In genomic region chr3:122066331-122067213, GRCh38 we compare ENCODE assay signal across 12 cellular contexts. TPM values are rescaled to one million over a fixed set of nuclear protein-coding genes. Genes with fewer than 3 reads are reported as not detected.
DNase-seq lines count a peak whose midpoint lies in the region; ATAC-seq and TF ChIP-seq lines count a peak whose summit lies in the region.
"Had no signal": no experiment of that assay in that cellular context is flagged by ENCODE, and none has a peak within 500 bp of the region (broad histone marks: within the 10 kb centered on the region; RNA-seq: fewer than 3 reads in every experiment).

No MANE protein-coding gene starts in this region.

- peaks cover 12% of the 10 kb centered on the region for H3K4me1 ChIP-seq in GM23338 (ENCODE audit: insufficient read depth)
- H3K4me1 ChIP-seq in testis = no peaks in the 10 kb centered on the region
- H3K4me1 ChIP-seq: SJSA1 had no signal

- H3K4me3 ChIP-seq in GM23338 (no peak overlapping the region), testis (no peak overlapping the region)
- H3K4me3 ChIP-seq: SJSA1 had no signal

- peaks cover 5% of the 10 kb centered on the region; the same call in 1 of the 2 replicates for H3K9me2 ChIP-seq in GM23338 (ENCODE audit: insufficient read depth)

- intact Hi-C loops in activated CD8-positive, alpha-beta T cell treated with anti-CD3 and anti-CD28 coated beads for 36 hours (cut with micrococcal nuclease) = no loop called here
- intact Hi-C loops in testis (cut with DNase I; ENCODE audit: low total_unique reads) = no loop called here

- no peaks in the 10 kb centered on the region for H3F3A ChIP-seq in GM23338 (replicated peaks; ENCODE audit: low read depth)

- no peaks in the 10 kb centered on the region for H3K9me3 Mint-ChIP-seq in activated CD8-positive, alpha-beta T cell treated with anti-CD3 and anti-CD28 coated beads, Interleukin-2, amount 10 ng/mL, durations not matched to agents 7 days and 5 days (ENCODE audit: insufficient read depth)
- H3K9me3 Mint-ChIP-seq in activated CD8-positive, alpha-beta T cell treated with anti-CD3 and anti-CD28 coated beads for 36 hours = no peaks in the 10 kb centered on the region
- no peaks in the 10 kb centered on the region for H3K9me3 Mint-ChIP-seq in GM23338
- H3K9me3 Mint-ChIP-seq in neural crest cell = no peaks in the 10 kb centered on the region

- peak overlapping the region; percentile 27 for H3K27ac Mint-ChIP-seq in activated CD8-positive, alpha-beta T cell treated with anti-CD3 and anti-CD28 coated beads, Interleukin-2, amount 10 ng/mL, durations not matched to agents 7 days and 5 days
- H3K27ac Mint-ChIP-seq in activated CD8-positive, alpha-beta T cell treated with anti-CD3 and anti-CD28 coated beads for 36 hours = no peak overlapping the region
- no peak overlapping the region for H3K27ac Mint-ChIP-seq in GM23338
- peak overlapping the region; percentile 22 for H3K27ac Mint-ChIP-seq in neural crest cell (ENCODE audit: unreplicated experiment)

- no peaks in the 10 kb centered on the region for H3K36me3 Mint-ChIP-seq in activated CD8-positive, alpha-beta T cell treated with anti-CD3 and anti-CD28 coated beads, Interleukin-2, amount 10 ng/mL, durations not matched to agents 7 days and 5 days (ENCODE audit: low read depth)
- H3K36me3 Mint-ChIP-seq in activated CD8-positive, alpha-beta T cell treated with anti-CD3 and anti-CD28 coated beads for 36 hours (ENCODE audit: low read depth) = no peaks in the 10 kb centered on the region
- no peaks in the 10 kb centered on the region for H3K36me3 Mint-ChIP-seq in GM23338 (ENCODE audit: low read depth)
- H3K36me3 Mint-ChIP-seq in neural crest cell (ENCODE audit: low read depth) = no peaks in the 10 kb centered on the region

- no peaks in the 10 kb centered on the region for H3K79me2 ChIP-seq in GM23338 (replicated peaks; ENCODE audit: insufficient read depth)

- no peak for TF ChIP-seq CTCF in activated CD8-positive, alpha-beta T cell treated with anti-CD3 and anti-CD28 coated beads for 36 hours (IDR thresholded peaks at IDR 0.05)
- TF ChIP-seq CTCF in GM23338 (conservative IDR thresholded peaks at IDR 0.05; ENCODE audit: low read depth in 2 of 2) = no peak
- TF ChIP-seq CTCF in neural crest cell (conservative IDR thresholded peaks at IDR 0.05) = no peak
- TF ChIP-seq CTCF in testis (IDR thresholded peaks at IDR 0.05) = no peak

- WGBS in testis, 2 donors = 59 to 74% methylated on average over 6 of the region's 6 CpGs

- H3K27me3 ChIP-seq in GM23338 (ENCODE audit: insufficient read depth) (no peaks in the 10 kb centered on the region), testis (no peaks in the 10 kb centered on the region)
- H3K27me3 ChIP-seq: SJSA1 had no signal

- 0 out of 2 replicates have a peak overlapping the region, but pooled peaks have one; percentile 15 for H3K4me2 ChIP-seq in GM23338

- H4K20me1 ChIP-seq in GM23338 (replicated peaks; ENCODE audit: insufficient read depth) = no peaks in the 10 kb centered on the region

- no peak overlapping the region for H3K27ac ChIP-seq in GM23338 (ENCODE audit: low read depth)
- no peak overlapping the region for H3K27ac ChIP-seq in testis
- H3K27ac ChIP-seq: SJSA1 had no signal

- H3K4me1 Mint-ChIP-seq in activated CD8-positive, alpha-beta T cell treated with anti-CD3 and anti-CD28 coated beads, Interleukin-2, amount 10 ng/mL, durations not matched to agents 7 days and 5 days (ENCODE audit: low read depth) = peaks cover 7% of the 10 kb centered on the region
- no peaks in the 10 kb centered on the region for H3K4me1 Mint-ChIP-seq in activated CD8-positive, alpha-beta T cell treated with anti-CD3 and anti-CD28 coated beads for 36 hours (ENCODE audit: low read depth)
- H3K4me1 Mint-ChIP-seq in GM23338 (peaks cover 7% of the 10 kb centered on the region), neural crest cell (peaks cover 13% of the 10 kb centered on the region)

- H3K27me3 Mint-ChIP-seq in activated CD8-positive, alpha-beta T cell treated with anti-CD3 and anti-CD28 coated beads, Interleukin-2, amount 10 ng/mL, durations not matched to agents 7 days and 5 days (ENCODE audit: low read depth) = peaks cover 15% of the 10 kb centered on the region
- H3K27me3 Mint-ChIP-seq in activated CD8-positive, alpha-beta T cell treated with anti-CD3 and anti-CD28 coated beads for 36 hours = no peaks in the 10 kb centered on the region
- H3K27me3 Mint-ChIP-seq in GM23338 (ENCODE audit: insufficient read depth, low read depth, poor library complexity) (no peaks in the 10 kb centered on the region), neural crest cell (ENCODE audit: low read depth) (no peaks in the 10 kb centered on the region)

- H3K36me3 ChIP-seq in GM23338 (ENCODE audit: insufficient read depth) (no peaks in the 10 kb centered on the region), testis (ENCODE audit: low read depth, missing control alignments) (no peaks in the 10 kb centered on the region)
- H3K36me3 ChIP-seq: SJSA1 had no signal

- CTCF ChIA-PET in activated CD8-positive, alpha-beta T cell treated with anti-CD3 and anti-CD28 coated beads, Interleukin-2, amount 10 ng/mL, durations not matched to agents 7 days and 5 days (lab: Charles Lee) = interaction anchor here (1.9 kb wide), 1 partner anchor 26 kb away, joined by 6 read pairs; no protein-coding TSS in a partner anchor
- CTCF ChIA-PET in activated CD8-positive, alpha-beta T cell treated with anti-CD3 and anti-CD28 coated beads for 36 hours (lab: Charles Lee) = interaction anchor here (1.7 kb wide), 1 partner anchor 233 kb away, joined by 8 read pairs; no protein-coding TSS in a partner anchor

- H3K9me3 ChIP-seq in testis = no peaks in the 10 kb centered on the region
- H3K9me3 ChIP-seq: SJSA1 had no signal

- POLR2A ChIA-PET in activated CD8-positive, alpha-beta T cell treated with anti-CD3 and anti-CD28 coated beads, Interleukin-2, amount 10 ng/mL, durations not matched to agents 7 days and 5 days (lab: Charles Lee) = no interaction called here
- POLR2A ChIA-PET in activated CD8-positive, alpha-beta T cell treated with anti-CD3 and anti-CD28 coated beads for 36 hours (lab: Charles Lee) = no interaction called here

- no peak for TF ChIP-seq POLR2A in testis (IDR thresholded peaks at IDR 0.05)

- no peak overlapping the region for H3K4me3 Mint-ChIP-seq in activated CD8-positive, alpha-beta T cell treated with anti-CD3 and anti-CD28 coated beads, Interleukin-2, amount 10 ng/mL, durations not matched to agents 7 days and 5 days
- no peak overlapping the region for H3K4me3 Mint-ChIP-seq in activated CD8-positive, alpha-beta T cell treated with anti-CD3 and anti-CD28 coated beads for 36 hours
- no peak overlapping the region for H3K4me3 Mint-ChIP-seq in GM23338
- no peak overlapping the region for H3K4me3 Mint-ChIP-seq in neural crest cell

- no peak for DNase-seq in activated CD8-positive, alpha-beta T cell treated with anti-CD3 and anti-CD28 coated beads, Interleukin-2, amount 10 ng/mL, durations not matched to agents 7 days and 5 days
- no peak for DNase-seq in activated CD8-positive, alpha-beta T cell treated with anti-CD3 and anti-CD28 coated beads for 36 hours
- DNase-seq in GM23338 (ENCODE audit: low spot score) = no peak
- peak; percentile 53 for DNase-seq in NOMO-1 treated with DMSO at 0.1 percent for 48 hours (lab: John Stamatoyannopoulos, UW; ENCODE audit: unreplicated experiment)
- DNase-seq in neural crest cell (ENCODE audit: low read depth, low spot score) = no peak
- DNase-seq in NCI-H1694 treated with DMSO at 0.1 percent for 48 hours (lab: John Stamatoyannopoulos, UW) = no peak
- no peak for DNase-seq in testis
- DNase-seq: activated CD8-positive, alpha-beta memory T cell treated with anti-CD3 and anti-CD28 coated beads, Interleukin-2, amount 50 U/mL, for 4 hours; NCI-H2029 had no signal

- peak overlapping the region; percentile 73; the same call in 1 of the 2 replicates for H2AFZ ChIP-seq in GM23338

- ATAC-seq in activated CD8-positive, alpha-beta T cell treated with anti-CD3 and anti-CD28 coated beads, Interleukin-2, amount 10 ng/mL, durations not matched to agents 7 days and 5 days = no peak
- no peak for ATAC-seq in activated CD8-positive, alpha-beta T cell treated with anti-CD3 and anti-CD28 coated beads for 36 hours
- ATAC-seq in GM23338 (no peak), GM18870 (IDR thresholded peaks at IDR 0.05; ENCODE audit: unreplicated experiment) (no peak)

RNA-seq across cellular contexts. Expression of gene CD86, which starts 11.4 kb away (rescaled TPM):
- 1 to 10 TPM in 1 of 2 experiments, under 1 TPM in 1; 0.95 to 1.5 TPM for total RNA-seq in activated CD8-positive, alpha-beta T cell treated with anti-CD3 and anti-CD28 coated beads, Interleukin-2, amount 10 ng/mL, durations not matched to agents 7 days and 5 days
- total RNA-seq in activated CD8-positive, alpha-beta T cell treated with anti-CD3 and anti-CD28 coated beads for 36 hours = under 1 TPM; 0.43 to 0.52 TPM
- 0.97 TPM in 1 of 2 replicates, not detected in the other for total RNA-seq in GM23338 (2014; rRNA removed; shearing (Covaris generic))
- polyA plus RNA-seq in GM23338 (2016; fragmentation: Nextera tagmentation; extraction: Ambion mirVana) (not detected in 2 replicates), testis (ENCODE audit: insufficient read depth, low read depth, low replicate concordance) (3.4 TPM)
- total RNA-seq in neural crest cell (not detected in 2 replicates), testis (1 to 10 TPM; 3.2 to 4.5 TPM)
- total RNA-seq: epithelial cell of proximal tubule, SJSA1 had no signal

RNA-seq across cellular contexts. Expression of gene ILDR1, which starts 44.5 kb away (rescaled TPM):
- total RNA-seq in activated CD8-positive, alpha-beta T cell treated with anti-CD3 and anti-CD28 coated beads, Interleukin-2, amount 10 ng/mL, durations not matched to agents 7 days and 5 days = under 1 TPM in 1 of 2 experiments, not detected in 1; 0.16 TPM
- not detected for total RNA-seq in activated CD8-positive, alpha-beta T cell treated with anti-CD3 and anti-CD28 coated beads for 36 hours
- total RNA-seq in GM23338 (2014; rRNA removed; shearing (Covaris generic)) = 0.97 and 1.2 TPM in 2 replicates
- polyA plus RNA-seq in GM23338 (2016; fragmentation: Nextera tagmentation; extraction: Ambion mirVana) (0.16 and 0.66 TPM in 2 replicates), testis (ENCODE audit: insufficient read depth, low read depth, low replicate concordance) (1.4 TPM)
- total RNA-seq in neural crest cell (not detected in 2 replicates), testis (1 to 10 TPM; 3.2 TPM)
- total RNA-seq: SJSA1 had no signal

Comparison
In these comparisons a context has a peak if more than half of its experiments do, and no peak if none do; other contexts are left out.
1. H3K27ac Mint-ChIP-seq: peak in activated CD8-positive, alpha-beta T cell treated with anti-CD3 and anti-CD28 coated beads, Interleukin-2, amount 10 ng/mL, durations not matched to agents 7 days and 5 days (single experiment) and neural crest cell (single experiment); none in activated CD8-positive, alpha-beta T cell treated with anti-CD3 and anti-CD28 coated beads for 36 hours (single experiment) and GM23338 (single experiment).